8 cellular contexts compared by ENCODE assay signal in the genomic region with DNA sequence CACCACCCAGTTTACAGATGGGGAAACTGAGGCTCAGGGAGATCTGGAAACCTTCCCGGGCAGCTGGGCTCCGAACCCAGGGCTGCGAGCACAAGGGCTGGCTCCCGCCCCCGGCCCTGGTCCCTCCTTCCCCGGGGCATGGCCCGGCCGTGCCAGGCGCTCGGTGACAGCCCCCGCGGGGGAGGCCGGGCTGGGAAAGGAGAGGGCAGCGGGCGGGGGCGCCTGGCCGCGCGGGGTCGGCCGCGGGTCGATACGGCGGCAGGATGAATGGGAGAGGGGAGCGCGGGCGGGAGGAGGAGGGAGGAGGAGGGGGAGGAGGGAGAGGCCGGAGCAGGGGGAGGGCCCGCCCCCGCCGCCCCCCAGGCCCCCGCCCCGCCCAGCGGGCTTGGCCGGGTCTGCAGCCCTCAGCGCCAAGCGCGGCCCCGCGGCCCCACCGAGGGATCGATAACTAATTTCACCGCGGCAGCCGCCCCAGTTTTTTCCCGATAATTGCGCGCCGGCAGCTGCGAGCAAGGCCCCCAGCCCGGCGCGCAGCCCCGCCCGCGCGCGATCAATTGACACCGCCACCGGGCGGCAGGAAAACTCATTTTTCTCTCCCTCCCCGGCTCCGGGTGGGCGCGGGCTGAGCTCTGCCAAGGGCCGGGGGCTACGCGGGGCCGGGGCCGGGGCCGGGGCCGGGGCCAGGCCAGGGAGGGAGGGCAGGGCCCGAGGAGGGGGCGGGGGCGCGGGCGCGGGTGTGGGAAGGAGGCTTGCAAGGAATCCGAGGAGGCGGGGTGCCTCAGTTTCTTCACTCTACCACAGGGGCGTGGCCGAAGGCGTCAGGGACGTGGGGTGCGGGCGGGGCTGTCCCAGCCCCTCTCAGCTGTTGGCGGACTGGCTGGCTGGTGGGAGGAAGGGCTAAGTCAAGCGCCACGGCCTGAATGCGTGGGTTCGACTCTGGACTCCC. TPM values are rescaled to one million over a fixed set of nuclear protein-coding genes. Genes with fewer than 3 reads are reported as not detected.
DNase-seq lines count a peak whose midpoint lies in the region; ATAC-seq and TF ChIP-seq lines count a peak whose summit lies in the region.
"Had no signal": no experiment of that assay in that cellular context is flagged by ENCODE, and none has a peak within 500 bp of the region (broad histone marks: within the 10 kb centered on the region; RNA-seq: fewer than 3 reads in every experiment).

No MANE protein-coding gene starts in this region.

- peak overlapping the region; percentile 94 for H3K27ac ChIP-seq in vagina

- DNase-seq in HCEC 1CT (peak; percentile 11), T-helper 9 cell (peak; percentile 19), endothelial cell (ENCODE audit: low spot score) (peak; percentile 48), vagina (ENCODE audit: extremely low spot score in 2 of 2) (no peak), glomerular visceral epithelial cell (ENCODE audit: extremely low spot score) (no peak)

- H3K9me3 Mint-ChIP-seq in endothelial cell (ENCODE audit: unreplicated experiment) = no peaks in the 10 kb centered on the region

- H3K27me3 ChIP-seq in mucosa of stomach (ENCODE audit: control insufficient read depth, insufficient read depth, low read length) (no peaks in the 10 kb centered on the region), vagina (no peaks in the 10 kb centered on the region)

- no peak for TF ChIP-seq CTCF in endothelial cell (IDR thresholded peaks at IDR 0.05; ENCODE audit: unreplicated experiment)
- no peak for TF ChIP-seq CTCF in vagina (IDR thresholded peaks at IDR 0.05)

- H3K4me1 ChIP-seq in mucosa of stomach (ENCODE audit: control insufficient read depth, insufficient read depth, low read length) (peaks cover 23% of the 10 kb centered on the region), vagina (peaks cover 38% of the 10 kb centered on the region)

- peak overlapping the region; percentile 87 for H3K4me3 Mint-ChIP-seq in endothelial cell (ENCODE audit: unreplicated experiment)

- intact Hi-C loops in vagina (cut with DNase I) = loop anchor here (1.0 to 10.0 kb wide), 2 partner anchors 41 to 424 kb away; no protein-coding TSS in a partner anchor

- H3K4me3 ChIP-seq in mucosa of stomach (ENCODE audit: low read length) (peak overlapping the region; percentile 41), vagina (peak overlapping the region; percentile 52 to 56)

- peaks cover 9% of the 10 kb centered on the region for H3K4me1 Mint-ChIP-seq in endothelial cell (ENCODE audit: unreplicated experiment)

- no peak overlapping the region for H3K27ac Mint-ChIP-seq in endothelial cell (ENCODE audit: unreplicated experiment)

- H3K9ac ChIP-seq in mucosa of stomach (ENCODE audit: low read length) = peak overlapping the region; percentile 50

- peaks cover 3% of the 10 kb centered on the region for H3K36me3 Mint-ChIP-seq in endothelial cell (ENCODE audit: low read depth, unreplicated experiment)

- H3K27me3 Mint-ChIP-seq in endothelial cell (ENCODE audit: unreplicated experiment) = peaks cover 9% of the 10 kb centered on the region

- no peak for ATAC-seq in GM19463 (IDR thresholded peaks at IDR 0.05; ENCODE audit: unreplicated experiment)

- no peak for TF ChIP-seq POLR2A in vagina (IDR thresholded peaks at IDR 0.05)

- H3K9me3 ChIP-seq in mucosa of stomach (ENCODE audit: control insufficient read depth, low read length) (no peaks in the 10 kb centered on the region), vagina (no peaks in the 10 kb centered on the region)

- no peaks in the 10 kb centered on the region for H3K36me3 ChIP-seq in mucosa of stomach (ENCODE audit: control insufficient read depth, insufficient read depth, low read length)
- no peaks in the 10 kb centered on the region for H3K36me3 ChIP-seq in vagina

RNA-seq across cellular contexts. Expression of a gene that starts 52.1 kb away (rescaled TPM):
- total RNA-seq in endothelial cell (ENCODE audit: unreplicated experiment) (not detected), vagina (not detected)
- total RNA-seq: RPMI7951 had no signal

RNA-seq across cellular contexts. Expression of a gene that starts 57.1 kb away (rescaled TPM):
- total RNA-seq in endothelial cell (ENCODE audit: unreplicated experiment) (16.7 TPM), vagina (15.5 TPM)

Comparison
In these comparisons a context has a peak if more than half of its experiments do, and no peak if none do; other contexts are left out.
1. DNase-seq: peak in HCEC 1CT (single experiment), T-helper 9 cell (single experiment) and endothelial cell (single experiment); none in vagina (0 of 2) and glomerular visceral epithelial cell (single experiment).